Comparison of ENCODE assay signal across 1 cellular context in the genomic region with DNA sequence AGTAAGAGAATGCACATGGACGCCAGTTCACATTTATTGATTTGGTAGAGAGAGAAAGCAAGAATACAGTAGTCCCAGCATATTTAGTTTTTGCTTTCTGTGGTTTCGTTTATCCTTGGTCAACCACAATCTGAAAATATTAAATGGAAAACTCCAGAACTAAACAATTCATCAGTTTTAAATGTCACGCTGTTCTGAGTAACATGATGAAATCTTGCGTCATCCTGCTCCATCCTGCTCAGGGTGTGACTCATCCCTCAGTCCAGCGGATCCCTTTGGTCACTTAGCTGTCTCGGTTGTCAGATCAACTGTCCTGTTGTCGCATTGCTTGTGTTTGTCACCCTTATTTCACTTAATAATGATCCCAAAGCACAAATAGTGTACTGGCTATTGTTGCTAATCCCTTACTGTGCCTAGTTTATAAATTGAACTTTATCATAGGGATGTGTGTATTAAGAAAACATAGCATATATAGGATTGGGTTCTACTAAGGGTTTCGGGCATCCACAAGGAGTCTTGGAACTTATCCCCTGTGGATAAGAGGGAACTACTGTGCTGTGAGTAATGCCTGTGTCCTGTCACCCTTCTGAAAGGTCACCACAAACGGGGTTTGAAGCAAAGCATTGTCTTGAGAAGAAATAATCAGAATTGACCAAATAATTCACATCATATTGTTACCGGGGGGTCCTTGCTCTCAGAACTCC.
TF ChIP-seq lines count a peak whose summit lies in the region.

No MANE protein-coding gene starts in this region.

TF ChIP-seq in K562, 482 proteins besides CTCF, POLR2A, EP300 and RAD21 (continued from another document and continues in another):
- TF ChIP-seq RREB1 (CRISPR knock-in tag; IDR thresholded peaks at IDR 0.05) (no peak), SAFB (IDR thresholded peaks at IDR 0.05; ENCODE audit: borderline replicate concordance, low read depth, low read length) (no peak), SMARCA4 (IDR thresholded peaks at IDR 0.05) (peak; percentile 79; the same call in 1 of the 2 replicates), HLTF (IDR thresholded peaks at IDR 0.05) (no peak), ZNF584 (CRISPR knock-in tag; IDR thresholded peaks at IDR 0.05; ENCODE audit: low read depth) (0 out of 2 replicates have a peak, but pooled peaks have one; percentile 13), NUFIP1 (IDR thresholded peaks at IDR 0.05; ENCODE audit: partially characterized antibody) (no peak), BHLHE40 (IDR thresholded peaks at IDR 0.05; ENCODE audit: low read length) (no peak), ZNF444 (CRISPR knock-in tag; IDR thresholded peaks at IDR 0.05) (no peak), MAFF (IDR thresholded peaks at IDR 0.05; ENCODE audit: low read length) (no peak), CREM (IDR thresholded peaks at IDR 0.05; ENCODE audit: low read depth) (peak; percentile 73; the same call in 1 of the 2 replicates), SUPT5H (IDR thresholded peaks at IDR 0.05) (no peak), HDAC3 (IDR thresholded peaks at IDR 0.05; ENCODE audit: borderline replicate concordance, partially characterized antibody) (no peak), HCFC1 (IDR thresholded peaks at IDR 0.05; ENCODE audit: low read depth, low read length) (no peak), SRSF9 (IDR thresholded peaks at IDR 0.05; ENCODE audit: borderline replicate concordance, low read depth, low read length) (no peak), ELF4 (CRISPR knock-in tag; IDR thresholded peaks at IDR 0.05) (no peak), ZNF780A (CRISPR knock-in tag; IDR thresholded peaks at IDR 0.05) (no peak), KDM2B (CRISPR knock-in tag; IDR thresholded peaks at IDR 0.05) (no peak), GATAD2A (IDR thresholded peaks at IDR 0.05) (no peak), E2F4 (CRISPR knock-in tag; IDR thresholded peaks at IDR 0.05; ENCODE audit: low read depth) (no peak), ZC3H11A (IDR thresholded peaks at IDR 0.05; ENCODE audit: low read depth, low read length) (no peak), ARID3A (IDR thresholded peaks at IDR 0.05; ENCODE audit: borderline replicate concordance, low read depth, low read length) (no peak), GTF2A2 (tag; IDR thresholded peaks at IDR 0.05) (no peak; the same call in 1 of the 2 replicates), HMG20A (CRISPR knock-in tag; conservative IDR thresholded peaks at IDR 0.05) (no peak), RBM15 (IDR thresholded peaks at IDR 0.05; ENCODE audit: insufficient read depth, low read length) (no peak), XRCC4 (IDR thresholded peaks at IDR 0.05; ENCODE audit: extremely low read depth, insufficient read depth, insufficient read length) (no peak), JUNB (CRISPR knock-in tag; conservative IDR thresholded peaks at IDR 0.05) (peak; percentile 97), MAFG (tag; conservative IDR thresholded peaks at IDR 0.05) (no peak), ZNF143 (CRISPR knock-in tag; IDR thresholded peaks at IDR 0.05) (no peak), ZNF354B (CRISPR knock-in tag; IDR thresholded peaks at IDR 0.05) (no peak), BRD4 (IDR thresholded peaks at IDR 0.05) (0 out of 2 replicates have a peak, but pooled peaks have one; percentile 60), ZFP36 (IDR thresholded peaks at IDR 0.05; ENCODE audit: low read depth, low read length, partially characterized antibody) (no peak), NKRF (IDR thresholded peaks at IDR 0.05; ENCODE audit: borderline replicate concordance) (no peak), RAD51 (IDR thresholded peaks at IDR 0.05; ENCODE audit: borderline replicate concordance, low read depth) (no peak), NFIC (IDR thresholded peaks at IDR 0.05) (no peak), HSF4 (CRISPR knock-in tag; IDR thresholded peaks at IDR 0.05; ENCODE audit: borderline replicate concordance) (no peak), TEAD2 (tag; IDR thresholded peaks at IDR 0.05) (no peak), RBM22 (IDR thresholded peaks at IDR 0.05; ENCODE audit: low read depth, low read length, poor library complexity, severe bottlenecking) (no peak)
- TF ChIP-seq, protein P1, sequence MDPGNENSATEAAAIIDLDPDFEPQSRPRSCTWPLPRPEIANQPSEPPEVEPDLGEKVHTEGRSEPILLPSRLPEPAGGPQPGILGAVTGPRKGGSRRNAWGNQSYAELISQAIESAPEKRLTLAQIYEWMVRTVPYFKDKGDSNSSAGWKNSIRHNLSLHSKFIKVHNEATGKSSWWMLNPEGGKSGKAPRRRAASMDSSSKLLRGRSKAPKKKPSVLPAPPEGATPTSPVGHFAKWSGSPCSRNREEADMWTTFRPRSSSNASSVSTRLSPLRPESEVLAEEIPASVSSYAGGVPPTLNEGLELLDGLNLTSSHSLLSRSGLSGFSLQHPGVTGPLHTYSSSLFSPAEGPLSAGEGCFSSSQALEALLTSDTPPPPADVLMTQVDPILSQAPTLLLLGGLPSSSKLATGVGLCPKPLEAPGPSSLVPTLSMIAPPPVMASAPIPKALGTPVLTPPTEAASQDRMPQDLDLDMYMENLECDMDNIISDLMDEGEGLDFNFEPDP (CRISPR knock-in tag; IDR thresholded peaks at IDR 0.05) = no peak
- TF ChIP-seq, protein P2, sequence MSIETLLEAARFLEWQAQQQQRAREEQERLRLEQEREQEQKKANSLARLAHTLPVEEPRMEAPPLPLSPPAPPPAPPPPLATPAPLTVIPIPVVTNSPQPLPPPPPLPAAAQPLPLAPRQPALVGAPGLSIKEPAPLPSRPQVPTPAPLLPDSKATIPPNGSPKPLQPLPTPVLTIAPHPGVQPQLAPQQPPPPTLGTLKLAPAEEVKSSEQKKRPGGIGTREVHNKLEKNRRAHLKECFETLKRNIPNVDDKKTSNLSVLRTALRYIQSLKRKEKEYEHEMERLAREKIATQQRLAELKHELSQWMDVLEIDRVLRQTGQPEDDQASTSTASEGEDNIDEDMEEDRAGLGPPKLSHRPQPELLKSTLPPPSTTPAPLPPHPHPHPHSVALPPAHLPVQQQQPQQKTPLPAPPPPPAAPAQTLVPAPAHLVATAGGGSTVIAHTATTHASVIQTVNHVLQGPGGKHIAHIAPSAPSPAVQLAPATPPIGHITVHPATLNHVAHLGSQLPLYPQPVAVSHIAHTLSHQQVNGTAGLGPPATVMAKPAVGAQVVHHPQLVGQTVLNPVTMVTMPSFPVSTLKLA (conservative IDR thresholded peaks at IDR 0.05) = 0 out of 4 replicates have a peak, but pooled peaks of 1 of the 2 experiments have one; percentile 26
